In genomic region chr22:20129747-20130014, GRCh38 we compare ENCODE assay signal across 19 cellular contexts. TPM values are rescaled to one million over a fixed set of nuclear protein-coding genes. Genes with fewer than 3 reads are reported as not detected.
DNase-seq lines count a peak whose midpoint lies in the region; ATAC-seq, FAIRE-seq and TF ChIP-seq lines count a peak whose summit lies in the region.
"Had no signal": no experiment of that assay in that cellular context is flagged by ENCODE, and none has a peak within 500 bp of the region (broad histone marks: within the 10 kb centered on the region; RNA-seq: fewer than 3 reads in every experiment).

No MANE protein-coding gene starts in this region.

- BruUV-seq in K562 (replicated peaks; lab: Mats Ljungman, UMichigan) = no TSS peak

- no peak for TF ChIP-seq EP300 in K562 (IDR thresholded peaks at IDR 0.05; ENCODE audit: low read length)
- TF ChIP-seq EP300 in tibial nerve (IDR thresholded peaks at IDR 0.05) = no peak

- H3K79me2 ChIP-seq in K562 (ENCODE audit: control insufficient read depth, insufficient read depth, low read length) = peaks cover 24% of the 10 kb centered on the region

- H3K9me1 ChIP-seq in K562 (ENCODE audit: control insufficient read depth, insufficient read depth, low read length) = peaks cover 4% of the 10 kb centered on the region

- H3K27me3 Mint-ChIP-seq in CD4-positive, alpha-beta T cell = no peaks in the 10 kb centered on the region
- H3K27me3 Mint-ChIP-seq in nephron (ENCODE audit: low read depth) = no peaks in the 10 kb centered on the region
- H3K27me3 Mint-ChIP-seq: activated naive CD8-positive, alpha-beta T cell had no signal

- no peak for TF ChIP-seq RAD21 in K562 (CRISPR knock-in tag; conservative IDR thresholded peaks at IDR 0.05 in 1 of 2, IDR thresholded peaks at IDR 0.05 in 1 of 2)

- H3K9me3 ChIP-seq in BLaER1 (no peaks in the 10 kb centered on the region), K562 (replicated peaks; ENCODE audit: control insufficient read depth, insufficient read depth, low read depth, low read length) (no peaks in the 10 kb centered on the region), tibial nerve (no peaks in the 10 kb centered on the region)
- no peaks in the 10 kb centered on the region for H3K9me3 ChIP-seq in CD4-positive, alpha-beta T cell (ENCODE audit: control insufficient read depth, low read length)
- H3K9me3 ChIP-seq: Caco-2, gastroesophageal sphincter, lower lobe of right lung had no signal

- WGBS in K562 (ENCODE audit: insufficient coverage, low coverage, missing lambda C conversion rate) = 68% methylated on average over 3 of the region's 3 CpGs
- 80 to 83% methylated on average over 3 of the region's 3 CpGs for WGBS in tibial nerve, 2 donors

- CTCF ChIA-PET in CD4-positive, alpha-beta T cell (lab: Charles Lee) = interaction anchor here (0.6 to 2.8 kb wide), 8 partner anchors 12 to 399 kb away, joined by 3 to 22 read pairs (median 4); partner anchors contain the start of genes RANBP1 and TRMT2A
- CTCF ChIA-PET in K562 (lab: Yijun Ruan, JAX; ENCODE audit: low intra/inter-chr PET ratio) = interaction anchor here (0.5 to 5.8 kb wide), 9 partner anchors 10 to 535 kb away, joined by 3 to 80 read pairs (median 5); no protein-coding TSS in a partner anchor

- intact Hi-C loops in CD4-positive, alpha-beta T cell (cut with DNase I, micrococcal nuclease) = loop anchor here (1.0 to 5.0 kb wide), 3 partner anchors 49 to 159 kb away; partner anchors contain the start of gene DGCR8 (in 1 of the 2)
- intact Hi-C loops in K562 (cut with micrococcal nuclease) = loop anchor here (1.0 kb wide), 3 partner anchors 11 to 399 kb away; no protein-coding TSS in a partner anchor

- H3K4me1 ChIP-seq in BLaER1 (peaks cover 87% of the 10 kb centered on the region), K562 (replicated peaks in 1 of 2; ENCODE audit: control insufficient read depth in 2 of 2, insufficient read depth in 2 of 2, low read length in 2 of 2) (peaks cover 11 to 75% of the 10 kb centered on the region in 2 experiments), tibial nerve (peaks cover 0 to 40% (median 19%) of the 10 kb centered on the region in 4 donors)
- H3K4me1 ChIP-seq: Caco-2 had no signal

- POLR2A ChIA-PET in CD4-positive, alpha-beta T cell (lab: Charles Lee) = interaction anchor here (1.0 to 1.7 kb wide), 3 partner anchors 12 to 159 kb away, joined by 4 to 11 read pairs (median 6); partner anchors contain the start of genes TANGO2 and TRMT2A
- POLR2A ChIA-PET in K562 (lab: Yijun Ruan, JAX) = interaction anchor here (0.6 to 8.3 kb wide), 21 partner anchors 9 to 916 kb away, joined by 3 to 212 read pairs (median 4); partner anchors contain the start of genes GP1BB, RANBP1 and TRMT2A

- no peaks in the 10 kb centered on the region for H3K9me3 Mint-ChIP-seq in CD4-positive, alpha-beta T cell
- no peaks in the 10 kb centered on the region for H3K9me3 Mint-ChIP-seq in nephron
- H3K9me3 Mint-ChIP-seq: activated T-cell treated with anti-CD3 and anti-CD28 coated beads, Interleukin-2, amount 50 U/mL, for 72 hours; GM23338 had no signal

- H3K27ac ChIP-seq in BLaER1 (no peak overlapping the region), K562 (ENCODE audit: extremely low read depth, low read depth, low read length) (no peak overlapping the region), tibial nerve (peak overlapping the region in 2 of 4 donors; percentile 34 to 94)
- H3K27ac ChIP-seq in CD4-positive, alpha-beta T cell (ENCODE audit: low read depth, low read length) = no peak overlapping the region
- H3K27ac ChIP-seq: KMS-11 had no signal

- H3K4me3 ChIP-seq in BLaER1 = no peak overlapping the region
- no peak overlapping the region for H3K4me3 ChIP-seq in K562
- no peak overlapping the region for H3K4me3 ChIP-seq in tibial nerve
- H3K4me3 ChIP-seq: gastroesophageal sphincter, lower lobe of right lung, smooth muscle cell had no signal

- H2AFZ ChIP-seq in K562 (ENCODE audit: low read depth, low read length) = no peak overlapping the region
- H2AFZ ChIP-seq: GM23338 had no signal

- peaks cover 28% of the 10 kb centered on the region for H3K4me1 Mint-ChIP-seq in CD4-positive, alpha-beta T cell (ENCODE audit: low read depth)
- peaks cover 7% of the 10 kb centered on the region for H3K4me1 Mint-ChIP-seq in nephron

- peak overlapping the region; percentile 79 for H3K27ac Mint-ChIP-seq in CD4-positive, alpha-beta T cell
- H3K27ac Mint-ChIP-seq in nephron = no peak overlapping the region
- H3K27ac Mint-ChIP-seq: activated naive CD8-positive, alpha-beta T cell; GM23338 had no signal

- H3K36me3 Mint-ChIP-seq in CD4-positive, alpha-beta T cell (ENCODE audit: low read depth) = peaks cover 25% of the 10 kb centered on the region
- peaks cover 24% of the 10 kb centered on the region for H3K36me3 Mint-ChIP-seq in nephron (ENCODE audit: low read depth)
- H3K36me3 Mint-ChIP-seq: activated naive CD8-positive, alpha-beta T cell had no signal

- ATAC-seq in CD4-positive, alpha-beta T cell (ENCODE audit: poor library complexity) = no peak
- ATAC-seq in K562 = no peak
- ATAC-seq: gastroesophageal sphincter, lower lobe of right lung had no signal

- peak overlapping the region; percentile 85 for H3K4me3 Mint-ChIP-seq in CD4-positive, alpha-beta T cell
- H3K4me3 Mint-ChIP-seq in nephron = peak overlapping the region; percentile 72 to 82 (median 82)

- H3K9ac ChIP-seq in BLaER1 (no peak overlapping the region), K562 (ENCODE audit: insufficient read depth in 1 of 2, low read depth in 2 of 2, low read length in 2 of 2) (no peak overlapping the region)
- H3K9ac ChIP-seq: KMS-11 had no signal

- in situ Hi-C loops in K562 (cut with MboI) = loop anchor here (5.0 kb wide), 1 partner anchor 157 kb away; no protein-coding TSS in a partner anchor

- H3K4me2 ChIP-seq in BLaER1 (peak overlapping the region; percentile 92), K562 (ENCODE audit: insufficient read depth, low read length) (no peak overlapping the region)
- H3K4me2 ChIP-seq: KMS-11, smooth muscle cell had no signal

- FAIRE-seq in K562 (lab: Jason Lieb, UNC) (no peak), H54 (lab: Jason Lieb, UNC) (no peak)

- DNase-seq in CD4-positive, alpha-beta T cell = no peak
- DNase-seq in K562 (ENCODE audit: extremely low read depth in 1 of 4, low spot score in 3 of 4) = no peak
- DNase-seq in tibial nerve (ENCODE audit: low spot score in 2 of 2) = no peak
- DNase-seq in HuH-7.5 (ENCODE audit: low spot score) = no peak
- DNase-seq in H54 (ENCODE audit: insufficient read length, low spot score) = no peak
- DNase-seq: aorta, lower lobe of right lung, NCI-H1436 treated with DMSO at 0.1 percent for 48 hours had no signal

- H3K36me3 ChIP-seq in BLaER1 = peaks cover 42% of the 10 kb centered on the region
- H3K36me3 ChIP-seq in K562 (ENCODE audit: control insufficient read depth, insufficient read depth, low read length) = peaks cover 36% of the 10 kb centered on the region; the same call in 2 of the 3 replicates
- H3K36me3 ChIP-seq in tibial nerve = peaks cover 0 to 35% (median 12%) of the 10 kb centered on the region in 3 donors

- TF ChIP-seq POLR2A in K562 (conservative IDR thresholded peaks at IDR 0.05) (no peak), tibial nerve (IDR thresholded peaks at IDR 0.05) (no peak), H54 (IDR thresholded peaks at IDR 0.05; ENCODE audit: low read depth, low read length) (no peak)

- H3K27me3 ChIP-seq in BLaER1 = no peaks in the 10 kb centered on the region
- H3K27me3 ChIP-seq in CD4-positive, alpha-beta T cell (ENCODE audit: control insufficient read depth, insufficient read depth, low read length) = no peaks in the 10 kb centered on the region
- H3K27me3 ChIP-seq in K562 (ENCODE audit: control insufficient read depth in 2 of 2, insufficient read depth in 2 of 2, low read length in 2 of 2) = no peaks in the 10 kb centered on the region
- H3K27me3 ChIP-seq in tibial nerve = no peaks in the 10 kb centered on the region
- H3K27me3 ChIP-seq: gastroesophageal sphincter had no signal

- H4K20me1 ChIP-seq in BLaER1 = peaks cover 78% of the 10 kb centered on the region
- H4K20me1 ChIP-seq in K562 (replicated peaks; ENCODE audit: control insufficient read depth, insufficient read depth, low read length) = peaks cover 73% of the 10 kb centered on the region

- no peak for TF ChIP-seq CTCF in CD4-positive, alpha-beta T cell (IDR thresholded peaks at IDR 0.05)
- TF ChIP-seq CTCF in K562 (IDR thresholded peaks at IDR 0.05 in 2 of 3, conservative IDR thresholded peaks at IDR 0.05 in 1 of 3; ENCODE audit: insufficient read depth in 2 of 3, low read depth in 1 of 3, low read length in 3 of 3) (no peak), nephron (IDR thresholded peaks at IDR 0.05; ENCODE audit: unreplicated experiment in 3 of 3) (no peak), tibial nerve (IDR thresholded peaks at IDR 0.05) (no peak)

RNA-seq across cellular contexts. Expression of gene ZDHHC8, which starts 1.9 kb away (rescaled TPM):
- 10 to 100 TPM; 44.9 to 49.3 TPM for total RNA-seq in CD4-positive, alpha-beta T cell
- 77.3 and 229 TPM in 2 replicates for total RNA-seq in K562 (2011; cell fraction: chromatin; rRNA removed; ENCODE audit: low replicate concordance)
- 110 and 113 TPM in 2 replicates for total RNA-seq in K562 (2011; cell fraction: nucleolus; rRNA removed)
- total RNA-seq in K562 (2011; cell fraction: nucleoplasm; rRNA removed) = 89.5 and 103 TPM in 2 replicates
- total RNA-seq in K562 (2014; rRNA removed) (16.4 and 27.9 TPM in 2 replicates), K562 (2014; rRNA removed; fragmentation: Illumina TruSeq; extraction: Trizol) (4.5 and 7.5 TPM in 2 replicates), K562 (2015; rRNA removed; fragmentation: Illumina TruSeq; extraction: Trizol) (9.8 and 11.3 TPM in 2 replicates), K562 (2021) (99.5 and 109 TPM in 2 replicates), tibial nerve (10 to 100 TPM; 40.6 to 53.7 (median 47.4) TPM)
- polyA plus RNA-seq in K562 (2011; rRNA removed) (21.3 and 39.4 TPM in 2 replicates), K562 (2014; fragmentation: Illumina TruSeq; extraction: Trizol) (34.6 and 58.2 TPM in 2 replicates), K562 (2014; fragmentation: Nextera tagmentation; extraction: Ambion mirVana) (under 1 TPM; 0.04 to 0.15 TPM), K562 (2014; rRNA removed) (74.5 and 108 TPM in 2 replicates)
- polyA plus RNA-seq in K562 (2011; cell fraction: cytosol; rRNA removed) = 30.5 and 34.1 TPM in 2 replicates
- polyA plus RNA-seq in K562 (2011; cell fraction: nucleus; rRNA removed) = 388 and 500 TPM in 2 replicates
- 47.3 and 69.3 TPM in 2 replicates for polyA plus RNA-seq in K562 (2012)
- 5.1 and 6.4 TPM in 2 replicates for polyA minus RNA-seq in K562 (2011; rRNA and poly(A)+ RNA removed)
- 26.3 and 42.5 TPM in 2 replicates for polyA minus RNA-seq in K562 (2011; cell fraction: cytosol; rRNA and poly(A)+ RNA removed)
- polyA minus RNA-seq in K562 (2011; cell fraction: nucleus; rRNA and poly(A)+ RNA removed) = 38.9 and 55.3 TPM in 2 replicates

RNA-seq across cellular contexts. Expression of gene TRMT2A, which starts 12.7 kb away (rescaled TPM):
- 10 to 100 TPM; 79.3 to 84.2 TPM for total RNA-seq in CD4-positive, alpha-beta T cell
- total RNA-seq in K562 (2011; cell fraction: chromatin; rRNA removed; ENCODE audit: low replicate concordance) = 249 and 785 TPM in 2 replicates
- 623 and 778 TPM in 2 replicates for total RNA-seq in K562 (2011; cell fraction: nucleolus; rRNA removed)
- total RNA-seq in K562 (2011; cell fraction: nucleoplasm; rRNA removed) = 344 and 378 TPM in 2 replicates
- total RNA-seq in K562 (2014; rRNA removed) (203 and 254 TPM in 2 replicates), K562 (2014; rRNA removed; fragmentation: Illumina TruSeq; extraction: Trizol) (31.5 and 47.4 TPM in 2 replicates), K562 (2015; rRNA removed; fragmentation: Illumina TruSeq; extraction: Trizol) (151 and 170 TPM in 2 replicates), K562 (2021) (222 and 242 TPM in 2 replicates), tibial nerve (100 to 1,000 TPM in 1 of 4 donors, 10 to 100 TPM in 3; 39.0 to 139 (median 55.9) TPM)
- polyA plus RNA-seq in K562 (2011; rRNA removed) (102 and 189 TPM in 2 replicates), K562 (2014; fragmentation: Illumina TruSeq; extraction: Trizol) (140 and 177 TPM in 2 replicates), K562 (2014; fragmentation: Nextera tagmentation; extraction: Ambion mirVana) (1 to 10 TPM; 1.6 to 6.6 TPM), K562 (2014; rRNA removed) (258 and 265 TPM in 2 replicates)
- polyA plus RNA-seq in K562 (2011; cell fraction: cytosol; rRNA removed) = 155 and 253 TPM in 2 replicates
- 1,476 and 1,701 TPM in 2 replicates for polyA plus RNA-seq in K562 (2011; cell fraction: nucleus; rRNA removed)
- polyA plus RNA-seq in K562 (2012) = 173 and 189 TPM in 2 replicates
- polyA minus RNA-seq in K562 (2011; rRNA and poly(A)+ RNA removed) = 57.9 and 72.9 TPM in 2 replicates
- 87.3 and 128 TPM in 2 replicates for polyA minus RNA-seq in K562 (2011; cell fraction: cytosol; rRNA and poly(A)+ RNA removed)
- 286 and 369 TPM in 2 replicates for polyA minus RNA-seq in K562 (2011; cell fraction: nucleus; rRNA and poly(A)+ RNA removed)

RNA-seq across cellular contexts. Expression of gene RANBP1, which starts 13.8 kb away (rescaled TPM):
- total RNA-seq in CD4-positive, alpha-beta T cell = 10 to 100 TPM; 68.1 to 72.1 TPM
- 525 and 801 TPM in 2 replicates for total RNA-seq in K562 (2011; cell fraction: chromatin; rRNA removed; ENCODE audit: low replicate concordance)
- total RNA-seq in K562 (2011; cell fraction: nucleolus; rRNA removed) = 523 and 591 TPM in 2 replicates
- 545 and 554 TPM in 2 replicates for total RNA-seq in K562 (2011; cell fraction: nucleoplasm; rRNA removed)
- total RNA-seq in K562 (2014; rRNA removed) (2,045 and 2,260 TPM in 2 replicates), K562 (2014; rRNA removed; fragmentation: Illumina TruSeq; extraction: Trizol) (1,191 and 1,409 TPM in 2 replicates), K562 (2015; rRNA removed; fragmentation: Illumina TruSeq; extraction: Trizol) (1,591 and 1,659 TPM in 2 replicates), K562 (2021) (1,289 and 1,311 TPM in 2 replicates), tibial nerve (100 to 1,000 TPM; 135 to 238 (median 176) TPM)
- polyA plus RNA-seq in K562 (2011; rRNA removed) (1,082 and 1,351 TPM in 2 replicates), K562 (2014; fragmentation: Illumina TruSeq; extraction: Trizol) (1,518 and 1,621 TPM in 2 replicates), K562 (2014; fragmentation: Nextera tagmentation; extraction: Ambion mirVana) (100 to 1,000 TPM; 162 to 207 TPM), K562 (2014; rRNA removed) (2,237 and 2,891 TPM in 2 replicates)
- polyA plus RNA-seq in K562 (2011; cell fraction: cytosol; rRNA removed) = 950 and 1,655 TPM in 2 replicates
- polyA plus RNA-seq in K562 (2011; cell fraction: nucleus; rRNA removed) = 1,008 and 1,512 TPM in 2 replicates
- 795 and 1,074 TPM in 2 replicates for polyA plus RNA-seq in K562 (2012)
- 896 and 959 TPM in 2 replicates for polyA minus RNA-seq in K562 (2011; rRNA and poly(A)+ RNA removed)
- 618 and 835 TPM in 2 replicates for polyA minus RNA-seq in K562 (2011; cell fraction: cytosol; rRNA and poly(A)+ RNA removed)
- 183 and 414 TPM in 2 replicates for polyA minus RNA-seq in K562 (2011; cell fraction: nucleus; rRNA and poly(A)+ RNA removed)

RNA-seq across cellular contexts. Expression of gene CCDC188, which starts 21.2 kb away (rescaled TPM):
- total RNA-seq in CD4-positive, alpha-beta T cell = not detected
- not detected in 2 replicates for total RNA-seq in K562 (2011; cell fraction: chromatin; rRNA removed; ENCODE audit: low replicate concordance)
- total RNA-seq in K562 (2011; cell fraction: nucleolus; rRNA removed) = not detected in 2 replicates
- total RNA-seq in K562 (2011; cell fraction: nucleoplasm; rRNA removed) = not detected in 2 replicates
- total RNA-seq in K562 (2014; rRNA removed) (not detected in 2 replicates), K562 (2014; rRNA removed; fragmentation: Illumina TruSeq; extraction: Trizol) (not detected in 2 replicates), K562 (2015; rRNA removed; fragmentation: Illumina TruSeq; extraction: Trizol) (not detected in 2 replicates), K562 (2021) (not detected in 2 replicates), tibial nerve (10 to 100 TPM in 1 of 4 donors, 1 to 10 TPM in 3; 1.5 to 12.4 (median 6.6) TPM)
- polyA plus RNA-seq in K562 (2011; rRNA removed) (not detected in 2 replicates), K562 (2014; fragmentation: Illumina TruSeq; extraction: Trizol) (not detected in 2 replicates), K562 (2014; fragmentation: Nextera tagmentation; extraction: Ambion mirVana) (not detected), K562 (2014; rRNA removed) (not detected in 2 replicates)
- polyA plus RNA-seq in K562 (2011; cell fraction: cytosol; rRNA removed) = not detected in 2 replicates
- not detected in 2 replicates for polyA plus RNA-seq in K562 (2011; cell fraction: nucleus; rRNA removed)
- polyA plus RNA-seq in K562 (2012) = 0.26 TPM in 1 of 2 replicates, not detected in the other
- not detected in 2 replicates for polyA minus RNA-seq in K562 (2011; rRNA and poly(A)+ RNA removed)
- polyA minus RNA-seq in K562 (2011; cell fraction: cytosol; rRNA and poly(A)+ RNA removed) = not detected in 2 replicates
- not detected in 2 replicates for polyA minus RNA-seq in K562 (2011; cell fraction: nucleus; rRNA and poly(A)+ RNA removed)
- total RNA-seq: activated CD8-positive, alpha-beta memory T cell treated with anti-CD3 and anti-CD28 coated beads for 36 hours; activated T-cell treated with anti-CD3 and anti-CD28 coated beads, Interleukin-2, amount 50 U/mL, for 72 hours; Caco-2; gastroesophageal sphincter; GM23338; NCI-H460; smooth muscle cell had no signal
- polyA plus RNA-seq: aorta, GM23338, smooth muscle cell had no signal

RNA-seq across cellular contexts. Expression of gene DGCR8, which starts 49.6 kb away (rescaled TPM):
- 10 to 100 TPM; 17.8 to 18.5 TPM for total RNA-seq in CD4-positive, alpha-beta T cell
- 638 and 1,105 TPM in 2 replicates for total RNA-seq in K562 (2011; cell fraction: chromatin; rRNA removed; ENCODE audit: low replicate concordance)
- 550 and 577 TPM in 2 replicates for total RNA-seq in K562 (2011; cell fraction: nucleolus; rRNA removed)
- 502 and 511 TPM in 2 replicates for total RNA-seq in K562 (2011; cell fraction: nucleoplasm; rRNA removed)
- 107 and 108 TPM in 2 replicates for total RNA-seq in K562 (2014; rRNA removed)
- 43.7 and 49.4 TPM in 2 replicates for total RNA-seq in K562 (2014; rRNA removed; fragmentation: Illumina TruSeq; extraction: Trizol)
- total RNA-seq in K562 (2015; rRNA removed; fragmentation: Illumina TruSeq; extraction: Trizol) = 80.1 and 81.2 TPM in 2 replicates
- total RNA-seq in K562 (2021) = 116 and 119 TPM in 2 replicates
- 81.8 and 155 TPM in 2 replicates for polyA plus RNA-seq in K562 (2011; rRNA removed)
- polyA plus RNA-seq in K562 (2011; cell fraction: cytosol; rRNA removed) = 51.2 and 92.7 TPM in 2 replicates
- polyA plus RNA-seq in K562 (2011; cell fraction: nucleus; rRNA removed) = 1,167 and 1,418 TPM in 2 replicates
- polyA plus RNA-seq in K562 (2012) = 76.7 and 85.3 TPM in 2 replicates
- polyA plus RNA-seq in K562 (2014; fragmentation: Illumina TruSeq; extraction: Trizol) = 70.4 and 75.0 TPM in 2 replicates
- 1 to 10 TPM; 5.9 to 7.7 TPM for polyA plus RNA-seq in K562 (2014; fragmentation: Nextera tagmentation; extraction: Ambion mirVana)
- 135 and 144 TPM in 2 replicates for polyA plus RNA-seq in K562 (2014; rRNA removed)
- 62.1 and 82.0 TPM in 2 replicates for polyA minus RNA-seq in K562 (2011; rRNA and poly(A)+ RNA removed)
- 35.2 and 46.4 TPM in 2 replicates for polyA minus RNA-seq in K562 (2011; cell fraction: cytosol; rRNA and poly(A)+ RNA removed)
- 210 and 349 TPM in 2 replicates for polyA minus RNA-seq in K562 (2011; cell fraction: nucleus; rRNA and poly(A)+ RNA removed)
- total RNA-seq in tibial nerve = 10 to 100 TPM; 23.0 to 35.1 (median 26.0) TPM
